Comparison of ENCODE assay signal across 1 cellular context in genomic region chr6:41488064-41488391, GRCh38.
TF ChIP-seq lines count a peak whose summit lies in the region.

No MANE protein-coding gene starts in this region.

TF ChIP-seq in HepG2, 621 proteins besides CTCF, POLR2A, EP300 and RAD21:
- TF ChIP-seq HOXA5 (CRISPR knock-in tag; IDR thresholded peaks at IDR 0.05) (no peak), CREB3 (CRISPR knock-in tag; IDR thresholded peaks at IDR 0.05) (no peak), CC2D1A (CRISPR knock-in tag; IDR thresholded peaks at IDR 0.05) (no peak), ZNF431 (CRISPR knock-in tag; IDR thresholded peaks at IDR 0.05; ENCODE audit: borderline replicate concordance, low read depth) (no peak)
- TF ChIP-seq, protein P1, sequence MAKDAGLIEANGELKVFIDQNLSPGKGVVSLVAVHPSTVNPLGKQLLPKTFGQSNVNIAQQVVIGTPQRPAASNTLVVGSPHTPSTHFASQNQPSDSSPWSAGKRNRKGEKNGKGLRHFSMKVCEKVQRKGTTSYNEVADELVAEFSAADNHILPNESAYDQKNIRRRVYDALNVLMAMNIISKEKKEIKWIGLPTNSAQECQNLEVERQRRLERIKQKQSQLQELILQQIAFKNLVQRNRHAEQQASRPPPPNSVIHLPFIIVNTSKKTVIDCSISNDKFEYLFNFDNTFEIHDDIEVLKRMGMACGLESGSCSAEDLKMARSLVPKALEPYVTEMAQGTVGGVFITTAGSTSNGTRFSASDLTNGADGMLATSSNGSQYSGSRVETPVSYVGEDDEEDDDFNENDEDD (CRISPR knock-in tag; IDR thresholded peaks at IDR 0.05; ENCODE audit: borderline replicate concordance) = no peak
- TF ChIP-seq, protein P2, sequence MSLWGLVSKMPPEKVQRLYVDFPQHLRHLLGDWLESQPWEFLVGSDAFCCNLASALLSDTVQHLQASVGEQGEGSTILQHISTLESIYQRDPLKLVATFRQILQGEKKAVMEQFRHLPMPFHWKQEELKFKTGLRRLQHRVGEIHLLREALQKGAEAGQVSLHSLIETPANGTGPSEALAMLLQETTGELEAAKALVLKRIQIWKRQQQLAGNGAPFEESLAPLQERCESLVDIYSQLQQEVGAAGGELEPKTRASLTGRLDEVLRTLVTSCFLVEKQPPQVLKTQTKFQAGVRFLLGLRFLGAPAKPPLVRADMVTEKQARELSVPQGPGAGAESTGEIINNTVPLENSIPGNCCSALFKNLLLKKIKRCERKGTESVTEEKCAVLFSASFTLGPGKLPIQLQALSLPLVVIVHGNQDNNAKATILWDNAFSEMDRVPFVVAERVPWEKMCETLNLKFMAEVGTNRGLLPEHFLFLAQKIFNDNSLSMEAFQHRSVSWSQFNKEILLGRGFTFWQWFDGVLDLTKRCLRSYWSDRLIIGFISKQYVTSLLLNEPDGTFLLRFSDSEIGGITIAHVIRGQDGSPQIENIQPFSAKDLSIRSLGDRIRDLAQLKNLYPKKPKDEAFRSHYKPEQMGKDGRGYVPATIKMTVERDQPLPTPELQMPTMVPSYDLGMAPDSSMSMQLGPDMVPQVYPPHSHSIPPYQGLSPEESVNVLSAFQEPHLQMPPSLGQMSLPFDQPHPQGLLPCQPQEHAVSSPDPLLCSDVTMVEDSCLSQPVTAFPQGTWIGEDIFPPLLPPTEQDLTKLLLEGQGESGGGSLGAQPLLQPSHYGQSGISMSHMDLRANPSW (CRISPR knock-in tag; IDR thresholded peaks at IDR 0.05; ENCODE audit: borderline replicate concordance) = no peak
